In genomic region chr9:136118061-136118366, GRCh38 we compare ENCODE assay signal across 8 cellular contexts. TPM values are rescaled to one million over a fixed set of nuclear protein-coding genes. Genes with fewer than 3 reads are reported as not detected.
A peak's percentile ranks its signal among the peaks of the same experiment; 100 is the strongest.
DNase-seq lines count a peak whose midpoint lies in the region; ATAC-seq and TF ChIP-seq lines count a peak whose summit lies in the region.

No MANE protein-coding gene starts in this region.

- peak overlapping the region; percentile 82 for H3K4me3 ChIP-seq in GM12865 (ENCODE audit: low read depth, low read length)

- ATAC-seq in HG03571 (IDR thresholded peaks at IDR 0.05; ENCODE audit: unreplicated experiment) (peak; percentile 5), GM19455 (IDR thresholded peaks at IDR 0.05; ENCODE audit: unreplicated experiment) (no peak), GM18502 (IDR thresholded peaks at IDR 0.05; ENCODE audit: poor library complexity, unreplicated experiment) (no peak)
- no peak for ATAC-seq in naive thymus-derived CD8-positive, alpha-beta T cell

- peak overlapping the region; percentile 67 for H3K4me3 Mint-ChIP-seq in chondrocyte (ENCODE audit: unreplicated experiment)
- H3K4me3 Mint-ChIP-seq in naive thymus-derived CD8-positive, alpha-beta T cell, result peak overlapping the region in 8 of 10 donors; percentile 66 to 85 (median 78)

- TF ChIP-seq CTCF in GM12865 (IDR thresholded peaks at IDR 0.05; ENCODE audit: insufficient read depth, low read depth, low read length, missing control alignments), result no peak
- no peak for TF ChIP-seq CTCF in chondrocyte (IDR thresholded peaks at IDR 0.05)

- DNase-seq in GM12865 (ENCODE audit: low read depth), result no peak
- DNase-seq in chondrocyte (ENCODE audit: low spot score), result no peak
- no peak for DNase-seq in naive thymus-derived CD8-positive, alpha-beta T cell
- DNase-seq in T-helper 9 cell, result no peak
- no peak for DNase-seq in activated CD4-positive, alpha-beta T cell treated with anti-CD3 and anti-CD28 coated beads, Interleukin-2, amount 50 U/mL, for 4 hours

- POLR2A ChIA-PET in naive thymus-derived CD8-positive, alpha-beta T cell (lab: Charles Lee), result interaction anchor here (0.6 to 8.4 kb wide), 11 partner anchors 11 to 424 kb away, joined by 3 to 92 read pairs (median 6); partner anchors contain the start of genes NACC2 and UBAC1

- H3K9me3 Mint-ChIP-seq in chondrocyte (ENCODE audit: low read depth), result no peaks in the 10 kb centered on the region
- H3K9me3 Mint-ChIP-seq in naive thymus-derived CD8-positive, alpha-beta T cell, result no peaks in the 10 kb centered on the region

- H3K4me1 Mint-ChIP-seq in chondrocyte (ENCODE audit: low read depth), result peaks cover 9% of the 10 kb centered on the region
- H3K4me1 Mint-ChIP-seq in naive thymus-derived CD8-positive, alpha-beta T cell, result peaks cover 6 to 41% (median 23%) of the 10 kb centered on the region in 4 donors

- H3K27me3 Mint-ChIP-seq in chondrocyte (ENCODE audit: low read depth), result no peaks in the 10 kb centered on the region
- H3K27me3 Mint-ChIP-seq in naive thymus-derived CD8-positive, alpha-beta T cell, result no peaks in the 10 kb centered on the region

- H3K27ac Mint-ChIP-seq in chondrocyte (ENCODE audit: unreplicated experiment), result no peak overlapping the region
- peak overlapping the region in 4 of 10 donors; percentile 66 to 91 (median 83) for H3K27ac Mint-ChIP-seq in naive thymus-derived CD8-positive, alpha-beta T cell

- peaks cover 4% of the 10 kb centered on the region for H3K36me3 Mint-ChIP-seq in chondrocyte (ENCODE audit: low read depth)
- H3K36me3 Mint-ChIP-seq in naive thymus-derived CD8-positive, alpha-beta T cell, result no peaks in the 10 kb centered on the region

RNA-seq across cellular contexts. Expression of gene TMEM250, which starts 0.7 kb away (rescaled TPM):
- 31.9 to 37.3 TPM (median 35.9 TPM) in 3 replicates for total RNA-seq in chondrocyte
- total RNA-seq in naive thymus-derived CD8-positive, alpha-beta T cell, result 10 to 100 TPM; 38.1 to 38.2 TPM
- polyA plus RNA-seq in naive thymus-derived CD8-positive, alpha-beta T cell, result 10 to 100 TPM; 39.1 to 51.7 (median 40.3) TPM

RNA-seq across cellular contexts. Expression of gene NACC2, which starts 22.9 kb away (rescaled TPM):
- total RNA-seq in chondrocyte, result 42.6 to 52.4 TPM (median 51.0 TPM) in 3 replicates
- 10 to 100 TPM in 1 of 2 experiments, 1 to 10 TPM in 1; 9.5 to 10.4 TPM for total RNA-seq in naive thymus-derived CD8-positive, alpha-beta T cell
- polyA plus RNA-seq in naive thymus-derived CD8-positive, alpha-beta T cell, result 1 to 10 TPM; 1.0 to 1.3 (median 1.3) TPM
